1 cellular context compared by ENCODE assay signal in genomic region chr6:31729515-31729978, GRCh38.
TF ChIP-seq lines count a peak whose summit lies in the region.

No MANE protein-coding gene starts in this region.

TF ChIP-seq in K562, 482 proteins besides CTCF, POLR2A, EP300 and RAD21 (continued from another document and continues in another):
- TF ChIP-seq BCLAF1 (IDR thresholded peaks at IDR 0.05; ENCODE audit: borderline replicate concordance in 1 of 2, control insufficient read depth in 1 of 2, low read depth in 2 of 2, low read length in 1 of 2) = no peak
- no peak for TF ChIP-seq CEBPG (CRISPR knock-in tag; IDR thresholded peaks at IDR 0.05)
- TF ChIP-seq CEBPG (tag; conservative IDR thresholded peaks at IDR 0.05 in 1 of 2, IDR thresholded peaks at IDR 0.05 in 1 of 2) = no peak
- TF ChIP-seq KLF10 (CRISPR knock-in tag; IDR thresholded peaks at IDR 0.05) = no peak; the same call in 1 of the 2 replicates
- no peak for TF ChIP-seq THRAP3 (IDR thresholded peaks at IDR 0.05; ENCODE audit: borderline replicate concordance)
- TF ChIP-seq ELF2 (CRISPR knock-in tag; IDR thresholded peaks at IDR 0.05) = no peak
- TF ChIP-seq DEAF1 (CRISPR knock-in tag; IDR thresholded peaks at IDR 0.05) = peak; percentile 99
- no peak for TF ChIP-seq HOMEZ (CRISPR knock-in tag; IDR thresholded peaks at IDR 0.05)
- no peak for TF ChIP-seq NR2F6 (CRISPR knock-in tag; IDR thresholded peaks at IDR 0.05)
- no peak for TF ChIP-seq ZNF212 (CRISPR knock-in tag; IDR thresholded peaks at IDR 0.05)
- no peak for TF ChIP-seq IFI16 (CRISPR knock-in tag; IDR thresholded peaks at IDR 0.05)
- TF ChIP-seq ETS2 (tag; IDR thresholded peaks at IDR 0.05; ENCODE audit: borderline replicate concordance, poor library complexity, severe bottlenecking) = no peak
- no peak for TF ChIP-seq ZNF583 (CRISPR knock-in tag; IDR thresholded peaks at IDR 0.05)
- TF ChIP-seq SIN3A (IDR thresholded peaks at IDR 0.05; ENCODE audit: borderline replicate concordance in 2 of 2, control insufficient read depth in 1 of 2, low read depth in 2 of 2, low read length in 2 of 2) = peak in 1 of 2 experiments; percentile 99; a peak in 2 of 4 replicates
- TF ChIP-seq SMARCA5 (IDR thresholded peaks at IDR 0.05) = peak; percentile 75
- no peak for TF ChIP-seq XRCC3 (IDR thresholded peaks at IDR 0.05)
- TF ChIP-seq IRF1 (CRISPR knock-in tag; IDR thresholded peaks at IDR 0.05; ENCODE audit: borderline replicate concordance) = no peak
- peak; percentile 91 for TF ChIP-seq KDM5B (IDR thresholded peaks at IDR 0.05; ENCODE audit: insufficient replicate concordance, low read depth, low read length)
- no peak for TF ChIP-seq BRCA1 (IDR thresholded peaks at IDR 0.05)
- no peak for TF ChIP-seq BRCA1 (CRISPR knock-in tag; IDR thresholded peaks at IDR 0.05)
- TF ChIP-seq KLF13 (tag; IDR thresholded peaks at IDR 0.05; ENCODE audit: borderline replicate concordance, low read depth) = peak; percentile 100
- peak; percentile 91 for TF ChIP-seq RBM39 (optimal IDR thresholded peaks at IDR 0.05; ENCODE audit: low read depth, low read length)
- TF ChIP-seq ZBTB8A (IDR thresholded peaks at IDR 0.05; ENCODE audit: partially characterized antibody) = no peak
- no peak for TF ChIP-seq ESRRB (CRISPR knock-in tag; IDR thresholded peaks at IDR 0.05; ENCODE audit: borderline replicate concordance)
- no peak for TF ChIP-seq U2AF2 (optimal IDR thresholded peaks at IDR 0.05; ENCODE audit: low read depth, low read length)
- TF ChIP-seq TEAD1 (CRISPR knock-in tag; IDR thresholded peaks at IDR 0.05) = peak; percentile 85 to 98
- no peak for TF ChIP-seq ZNF23 (CRISPR knock-in tag; IDR thresholded peaks at IDR 0.05)
- TF ChIP-seq RNF2 (IDR thresholded peaks at IDR 0.05) = no peak
- TF ChIP-seq HDGF (IDR thresholded peaks at IDR 0.05) = no peak
- no peak for TF ChIP-seq MYBL2 (IDR thresholded peaks at IDR 0.05; ENCODE audit: low read depth)
- no peak for TF ChIP-seq MYBL2 (CRISPR knock-in tag; IDR thresholded peaks at IDR 0.05; ENCODE audit: borderline replicate concordance)
- no peak for TF ChIP-seq FOXM1 (IDR thresholded peaks at IDR 0.05; ENCODE audit: low read depth)
- 0 out of 2 replicates have a peak, but pooled peaks have one; percentile 57 for TF ChIP-seq FOXM1 (CRISPR knock-in tag; IDR thresholded peaks at IDR 0.05; ENCODE audit: low read depth)
- peak; percentile 39 for TF ChIP-seq ETV1 (tag; conservative IDR thresholded peaks at IDR 0.05; ENCODE audit: low read depth)
- peak; percentile 9; the same call in 1 of the 2 replicates for TF ChIP-seq E2F4 (CRISPR knock-in tag; IDR thresholded peaks at IDR 0.05; ENCODE audit: low read depth)
- no peak for TF ChIP-seq PPARD (CRISPR knock-in tag; IDR thresholded peaks at IDR 0.05)
- no peak for TF ChIP-seq TGIF2 (CRISPR knock-in tag; IDR thresholded peaks at IDR 0.05)
- no peak for TF ChIP-seq THAP7 (CRISPR knock-in tag; IDR thresholded peaks at IDR 0.05)
- TF ChIP-seq MBD2 (IDR thresholded peaks at IDR 0.05; ENCODE audit: borderline replicate concordance, low read depth) = no peak
- TF ChIP-seq CBX5 (IDR thresholded peaks at IDR 0.05; ENCODE audit: borderline replicate concordance, low read depth) = no peak
- no peak for TF ChIP-seq ZBTB9 (CRISPR knock-in tag; IDR thresholded peaks at IDR 0.05)
- 0 out of 2 replicates have a peak, but pooled peaks have one; percentile 17 for TF ChIP-seq ZKSCAN1 (IDR thresholded peaks at IDR 0.05; ENCODE audit: low read depth, low read length)
- TF ChIP-seq ELF1 (tag; IDR thresholded peaks at IDR 0.05) = no peak
- peak; percentile 32; the same call in 1 of the 2 replicates for TF ChIP-seq ZSCAN32 (CRISPR knock-in tag; IDR thresholded peaks at IDR 0.05)
- TF ChIP-seq ZNF318 (IDR thresholded peaks at IDR 0.05; ENCODE audit: borderline replicate concordance in 1 of 2, low read depth in 1 of 2) = no peak
- no peak for TF ChIP-seq ZNF766 (CRISPR knock-in tag; conservative IDR thresholded peaks at IDR 0.05)
- TF ChIP-seq TEAD2 (tag; IDR thresholded peaks at IDR 0.05) = peak; percentile 80; the same call in 1 of the 2 replicates
- TF ChIP-seq THRB (CRISPR knock-in tag; conservative IDR thresholded peaks at IDR 0.05) = no peak
- no peak for TF ChIP-seq HNRNPL (IDR thresholded peaks at IDR 0.05; ENCODE audit: low read depth, low read length)
